Comparison of ENCODE assay signal across 24 cellular contexts in genomic region chr2:33946198-33946597, GRCh38.
"Had no signal": no experiment of that assay in that cellular context is flagged by ENCODE, and none has a peak within 500 bp of the region (broad histone marks: within the 10 kb centered on the region; RNA-seq: fewer than 3 reads in every experiment).

No MANE protein-coding gene starts in this region.

- ATAC-seq: activated CD4-positive, CD25-positive, alpha-beta regulatory T cell treated with anti-CD3 and anti-CD28 coated beads, Interleukin-2, amount 50 U/mL, for 24 hours; activated naive CD8-positive, alpha-beta T cell treated with anti-CD3 and anti-CD28 coated beads, Interleukin-2, amount 50 U/mL, for 24 hours; gastrocnemius medialis; left colon; pancreas; right cardiac atrium had no signal

- FAIRE-seq: colon, endometrium, pancreas, TTC549 had no signal

- DNase-seq: activated CD4-positive, alpha-beta memory T cell treated with anti-CD3 and anti-CD28 coated beads for 36 hours; activated CD4-positive, alpha-beta T cell treated with anti-CD3 and anti-CD28 coated beads for 48 hours; activated CD8-positive, alpha-beta memory T cell treated with anti-CD3 and anti-CD28 coated beads, Interleukin-2, amount 50 U/mL, for 4 hours; activated gamma-delta T cell treated with Interleukin-2 at 50 U/mL for 16 hours; activated naive CD4-positive, alpha-beta T cell treated with anti-CD3 and anti-CD28 coated beads, Interleukin-2, amount 50 U/mL, for 16 hours; activated naive CD8-positive, alpha-beta T cell treated with anti-CD3 and anti-CD28 coated beads, Interleukin-2, amount 50 U/mL, for 24 hours; activated T-cell treated with anti-CD3 and anti-CD28 coated beads, Interleukin-2, amount 50 U/mL, for 1 hour; effector CD8-positive, alpha-beta T cell; gastrocnemius medialis; islet precursor cell; left colon; naive B cell; nucleus accumbens; pancreas; right cardiac atrium; spleen; stimulated activated CD4-positive, alpha-beta T cell treated with anti-CD3 and anti-CD28 coated beads, Interleukin-2, amount 100 ng/mL, for 48 hours; stimulated activated naive CD4-positive, alpha-beta T cell treated with Interleukin-2 at 50 U/mL for 16 hours; T-helper 9 cell; transverse colon had no signal
